Comparison of ENCODE assay signal across 10 cellular contexts in the genomic region with DNA sequence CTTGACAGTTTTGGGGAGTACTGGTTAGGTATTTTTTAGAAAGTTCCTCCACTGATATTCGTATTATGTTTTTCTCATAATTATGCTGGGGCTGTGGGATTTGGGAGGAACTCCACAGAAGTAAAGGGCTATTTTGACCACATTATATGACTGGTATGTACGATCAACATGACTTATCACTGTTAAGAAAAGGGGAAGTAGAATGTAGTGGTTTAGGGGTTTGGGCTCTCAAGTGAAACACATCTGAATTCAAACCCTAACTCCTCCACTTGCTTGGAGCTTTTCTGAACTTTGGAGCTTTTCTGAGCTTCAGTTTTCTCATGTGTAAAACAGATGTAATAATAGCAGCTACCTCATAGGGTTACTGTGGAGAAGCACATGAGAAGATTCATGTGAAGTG.
A peak's percentile ranks its signal among the peaks of the same experiment; 100 is the strongest.
DNase-seq lines count a peak whose midpoint lies in the region; ATAC-seq, FAIRE-seq and TF ChIP-seq lines count a peak whose summit lies in the region.
"Had no signal": no experiment of that assay in that cellular context is flagged by ENCODE, and none has a peak within 500 bp of the region (broad histone marks: within the 10 kb centered on the region; RNA-seq: fewer than 3 reads in every experiment).

No MANE protein-coding gene starts in this region.

- DNase-seq in spleen (no peak), cerebellum (ENCODE audit: low spot score) (no peak)
- DNase-seq in activated T-cell treated with anti-CD3 and anti-CD28 coated beads, Interleukin-2, amount 50 U/mL, for 4 hours = no peak
- no peak for DNase-seq in activated T-helper 2 cell treated with anti-CD3 and anti-CD28 coated beads, Interferon-gamma antibody, Interleukin-2, Interleukin-4, amounts not matched to agents 10 μg/mL and 5 μg/mL and 100 μg/mL, durations not matched to agents 14 hours and 24 hours and 36 hours (ENCODE audit: low spot score)
- DNase-seq: IMR-90 had no signal

- H3K36me3 Mint-ChIP-seq in activated T-cell treated with anti-CD3 and anti-CD28 coated beads, Interleukin-2, amount 50 U/mL, for 4 hours (ENCODE audit: insufficient read depth) = no peaks in the 10 kb centered on the region
- H3K36me3 Mint-ChIP-seq in activated T-helper 2 cell treated with anti-CD3 and anti-CD28 coated beads, Interferon-gamma antibody, Interleukin-2, Interleukin-4, amounts not matched to agents 10 μg/mL and 5 μg/mL and 100 μg/mL, durations not matched to agents 14 hours and 24 hours and 36 hours (ENCODE audit: low read depth) = no peaks in the 10 kb centered on the region
- H3K36me3 Mint-ChIP-seq: brain had no signal

- H3K4me1 Mint-ChIP-seq in activated T-cell treated with anti-CD3 and anti-CD28 coated beads, Interleukin-2, amount 50 U/mL, for 4 hours (ENCODE audit: low read depth) = no peaks in the 10 kb centered on the region
- peaks cover 7% of the 10 kb centered on the region for H3K4me1 Mint-ChIP-seq in activated T-helper 2 cell treated with anti-CD3 and anti-CD28 coated beads, Interferon-gamma antibody, Interleukin-2, Interleukin-4, amounts not matched to agents 10 μg/mL and 5 μg/mL and 100 μg/mL, durations not matched to agents 14 hours and 24 hours and 36 hours (ENCODE audit: low read depth)
- H3K4me1 Mint-ChIP-seq: brain had no signal

- no peak overlapping the region for H3K27ac Mint-ChIP-seq in activated T-helper 2 cell treated with anti-CD3 and anti-CD28 coated beads, Interferon-gamma antibody, Interleukin-2, Interleukin-4, amounts not matched to agents 10 μg/mL and 5 μg/mL and 100 μg/mL, durations not matched to agents 14 hours and 24 hours and 36 hours
- H3K27ac Mint-ChIP-seq: brain had no signal

- H3K9me3 Mint-ChIP-seq in activated T-cell treated with anti-CD3 and anti-CD28 coated beads, Interleukin-2, amount 50 U/mL, for 4 hours = no peaks in the 10 kb centered on the region
- H3K9me3 Mint-ChIP-seq in activated T-helper 2 cell treated with anti-CD3 and anti-CD28 coated beads, Interferon-gamma antibody, Interleukin-2, Interleukin-4, amounts not matched to agents 10 μg/mL and 5 μg/mL and 100 μg/mL, durations not matched to agents 14 hours and 24 hours and 36 hours = peaks cover 3% of the 10 kb centered on the region

- H3K27me3 Mint-ChIP-seq in activated T-cell treated with anti-CD3 and anti-CD28 coated beads, Interleukin-2, amount 50 U/mL, for 4 hours (ENCODE audit: low read depth) = no peaks in the 10 kb centered on the region
- H3K27me3 Mint-ChIP-seq in activated T-helper 2 cell treated with anti-CD3 and anti-CD28 coated beads, Interferon-gamma antibody, Interleukin-2, Interleukin-4, amounts not matched to agents 10 μg/mL and 5 μg/mL and 100 μg/mL, durations not matched to agents 14 hours and 24 hours and 36 hours (ENCODE audit: low read depth) = no peaks in the 10 kb centered on the region
- H3K27me3 Mint-ChIP-seq: brain had no signal

- FAIRE-seq in islet of Langerhans (lab: Jason Lieb, UNC) = peak; percentile 36

- TF ChIP-seq CTCF in spleen (IDR thresholded peaks at IDR 0.05 in 8 of 11, conservative IDR thresholded peaks at IDR 0.05 in 3 of 11) = no peak

- TF ChIP-seq POLR2A in spleen (IDR thresholded peaks at IDR 0.05) = no peak

- no peaks in the 10 kb centered on the region for H3K27me3 ChIP-seq in spleen (replicated peaks in 1 of 7)

- H3K36me3 ChIP-seq in spleen = no peaks in the 10 kb centered on the region

- H3K27ac ChIP-seq in spleen = no peak overlapping the region

- H3K4me3 ChIP-seq in spleen = no peak overlapping the region

- H3K4me3 Mint-ChIP-seq in activated T-cell treated with anti-CD3 and anti-CD28 coated beads, Interleukin-2, amount 50 U/mL, for 4 hours = no peak overlapping the region
- no peak overlapping the region for H3K4me3 Mint-ChIP-seq in activated T-helper 2 cell treated with anti-CD3 and anti-CD28 coated beads, Interferon-gamma antibody, Interleukin-2, Interleukin-4, amounts not matched to agents 10 μg/mL and 5 μg/mL and 100 μg/mL, durations not matched to agents 14 hours and 24 hours and 36 hours (ENCODE audit: low read depth)
- H3K4me3 Mint-ChIP-seq: brain had no signal

- intact Hi-C loops in spleen (cut with DNase I; ENCODE audit: low total_unique reads) = no loop called here
- intact Hi-C loops in activated T-helper 2 cell treated with anti-CD3 and anti-CD28 coated beads, Interferon-gamma antibody, Interleukin-2, Interleukin-4, amounts not matched to agents 10 μg/mL and 5 μg/mL and 100 μg/mL, durations not matched to agents 14 hours and 24 hours and 36 hours (cut with micrococcal nuclease) = no loop called here

- no peaks in the 10 kb centered on the region for H3K4me1 ChIP-seq in spleen

- WGBS in spleen, 5 donors = 18 to 36% (median 28%) methylated on average over 2 of the region's 2 CpGs

- H3K9me3 ChIP-seq in spleen = peaks cover 0 to 6% (median 0%) of the 10 kb centered on the region in 8 donors

- ATAC-seq in GM18873 (IDR thresholded peaks at IDR 0.05; ENCODE audit: low FRiP score, unreplicated experiment) = peak; percentile 96
- peak; percentile 96 for ATAC-seq in HG02571 (IDR thresholded peaks at IDR 0.05; ENCODE audit: unreplicated experiment)
- ATAC-seq in HG03460 (IDR thresholded peaks at IDR 0.05; ENCODE audit: unreplicated experiment) = peak; percentile 99
- no peak for ATAC-seq in activated T-cell treated with anti-CD3 and anti-CD28 coated beads, Interleukin-2, amount 50 U/mL, for 4 hours

Comparison
In these comparisons a context has a peak if more than half of its experiments do, and no peak if none do; other contexts are left out.
1. ATAC-seq: peak in GM18873 (single experiment), HG02571 (single experiment) and HG03460 (single experiment); none in activated T-cell treated with anti-CD3 and anti-CD28 coated beads, Interleukin-2, amount 50 U/mL, for 4 hours (0 of 2).